ENCODE assay signal across 9 cellular contexts in the genomic region with DNA sequence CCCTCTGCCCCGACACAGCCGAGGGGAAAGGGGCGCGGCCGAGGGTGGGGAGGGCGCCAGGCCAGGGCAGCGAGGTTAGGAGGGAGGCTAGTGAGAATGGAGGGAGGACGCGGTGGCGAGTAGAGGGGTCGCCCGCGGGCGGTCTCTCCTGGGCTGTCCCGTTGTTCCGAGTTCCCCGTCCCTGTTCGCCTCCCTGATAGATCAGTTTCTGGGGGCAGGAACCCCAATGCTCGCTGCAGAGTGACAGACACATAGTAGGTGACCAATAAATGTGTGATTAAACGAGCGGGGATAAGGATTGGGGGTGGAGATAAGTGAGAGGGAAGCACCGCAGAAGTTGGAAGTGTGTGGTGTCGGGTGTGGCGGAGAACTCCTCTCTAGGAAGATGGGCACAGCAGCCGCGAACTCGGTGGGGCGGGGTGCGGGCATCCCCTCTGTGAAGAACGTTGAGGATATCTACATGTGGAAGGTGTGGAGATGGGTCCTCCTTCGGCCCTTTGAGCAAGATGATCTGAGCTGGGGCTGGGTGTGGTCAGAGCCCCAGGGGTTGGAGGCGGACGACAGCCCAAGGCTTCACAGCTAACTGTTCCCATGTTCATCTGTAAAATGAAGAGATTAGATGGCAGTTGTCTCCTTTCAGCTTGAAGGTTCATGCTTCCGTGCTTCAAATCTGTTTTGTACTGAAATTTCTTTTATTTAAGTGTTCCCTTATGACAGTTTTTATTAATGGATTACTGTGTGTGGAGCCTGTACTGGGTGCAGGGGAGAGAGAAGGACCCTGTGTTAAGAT. TPM values are rescaled to one million over a fixed set of nuclear protein-coding genes. Genes with fewer than 3 reads are reported as not detected.
DNase-seq lines count a peak whose midpoint lies in the region; ATAC-seq, FAIRE-seq and TF ChIP-seq lines count a peak whose summit lies in the region.
"Had no signal": no experiment of that assay in that cellular context is flagged by ENCODE, and none has a peak within 500 bp of the region (broad histone marks: within the 10 kb centered on the region; RNA-seq: fewer than 3 reads in every experiment).

No MANE protein-coding gene starts in this region.

- H3K9ac ChIP-seq in kidney (ENCODE audit: low read length in 2 of 2): peak overlapping the region; percentile 3 to 86

- intact Hi-C loops in kidney (cut with DNase I): no loop called here

- H3K36me3 ChIP-seq in kidney (ENCODE audit: control insufficient read depth in 1 of 2, insufficient read depth in 2 of 2, low read length in 2 of 2): no peaks in the 10 kb centered on the region

- FAIRE-seq in GM12892 (lab: Jason Lieb, UNC): peak; percentile 44
- no peak for FAIRE-seq in kidney (lab: Jason Lieb, UNC)

- peak; percentile 40; the same call in 1 of the 2 replicates for TF ChIP-seq POLR2A in GM12892 (IDR thresholded peaks at IDR 0.05; ENCODE audit: low read depth, low read length)

- no peaks in the 10 kb centered on the region for H3K9me3 ChIP-seq in kidney (ENCODE audit: control insufficient read depth in 1 of 2, low read length in 2 of 2)

- H3K4me3 ChIP-seq in AG09309 (ENCODE audit: control insufficient read depth, low read depth, low read length) (peak overlapping the region; percentile 88), LNCaP clone FGC (ENCODE audit: low read depth, low read length) (peak overlapping the region; percentile 62), astrocyte of the spinal cord (ENCODE audit: low read depth, low read length) (peak overlapping the region; percentile 83), kidney (ENCODE audit: low read length in 2 of 2) (peak overlapping the region; percentile 61 to 85)

- no peak for ATAC-seq in stimulated activated naive CD8-positive, alpha-beta T cell treated with anti-CD3 and anti-CD28 coated beads, Interleukin-15, Interleukin-2, amounts not matched to agents 100 U/mL and 50 U/mL, for 24 hours
- no peak for ATAC-seq in GM21786 (IDR thresholded peaks at IDR 0.05; ENCODE audit: unreplicated experiment)

- no peak for TF ChIP-seq CTCF in AG09309 (IDR thresholded peaks at IDR 0.05; ENCODE audit: control insufficient read depth, insufficient read depth, low read depth, low read length, missing control alignments)
- TF ChIP-seq CTCF in LNCaP clone FGC (IDR thresholded peaks at IDR 0.05; ENCODE audit: control insufficient read depth, extremely low read depth, insufficient read depth): no peak
- no peak for TF ChIP-seq CTCF in astrocyte of the spinal cord (IDR thresholded peaks at IDR 0.05; ENCODE audit: low read depth, low read length)
- TF ChIP-seq CTCF in kidney (IDR thresholded peaks at IDR 0.05; ENCODE audit: borderline replicate concordance, extremely low read depth, insufficient read depth): no peak

- H3K4me1 ChIP-seq in kidney (ENCODE audit: control insufficient read depth in 1 of 2, insufficient read depth in 1 of 2, low read depth in 1 of 2, low read length in 2 of 2): peaks cover 16 to 20% of the 10 kb centered on the region in 2 donors

- DNase-seq in AG09309 (ENCODE audit: low read depth) (no peak), GM12892 (ENCODE audit: insufficient read length) (no peak), LNCaP clone FGC (ENCODE audit: low read depth) (no peak), astrocyte of the spinal cord (ENCODE audit: low read depth, low spot score) (no peak), kidney (no peak), SKM-1 treated with dmso at 0.1 percent for 144 hours (lab: John Stamatoyannopoulos, UW; ENCODE audit: unreplicated experiment) (no peak)
- peak; percentile 46 for DNase-seq in stimulated activated naive CD8-positive, alpha-beta T cell treated with anti-CD3 and anti-CD28 coated beads, Interleukin-15, Interleukin-2, amounts not matched to agents 100 U/mL and 50 U/mL, for 24 hours

- in situ Hi-C loops in astrocyte of the spinal cord (cut with HindIII; ENCODE audit: low sequenced_read_pairs): no loop called here

- peak overlapping the region; percentile 74 for H3K27ac ChIP-seq in kidney (ENCODE audit: low read depth in 2 of 2, low read length in 2 of 2)

RNA-seq across cellular contexts. Expression of gene ZNF775, which starts 0.7 kb away (rescaled TPM):
- polyA plus RNA-seq in GM12892 (2012; ENCODE audit: missing spikeins): 4.2 TPM
- 3.7 TPM for total RNA-seq in kidney
- polyA plus RNA-seq in kidney (ENCODE audit: insufficient read depth, low read depth, low replicate concordance): 5.2 TPM

RNA-seq across cellular contexts. Expression of gene REPIN1, which starts 11.2 kb away (rescaled TPM):
- polyA plus RNA-seq in GM12892 (2012; ENCODE audit: missing spikeins): 46.6 TPM
- total RNA-seq in kidney: 95.8 TPM
- polyA plus RNA-seq in kidney (ENCODE audit: insufficient read depth, low read depth, low replicate concordance): 53.7 TPM

RNA-seq across cellular contexts. Expression of gene RARRES2, which starts 38.4 kb away (rescaled TPM):
- 0.98 TPM for polyA plus RNA-seq in GM12892 (2012; ENCODE audit: missing spikeins)
- 104 TPM for total RNA-seq in kidney
- polyA plus RNA-seq in kidney (ENCODE audit: insufficient read depth, low read depth, low replicate concordance): 475 TPM
- total RNA-seq: SK-MEL-5 had no signal

RNA-seq across cellular contexts. Expression of gene ACTR3C, which starts 56.4 kb away (rescaled TPM):
- polyA plus RNA-seq in GM12892 (2012; ENCODE audit: missing spikeins): 2.8 TPM
- total RNA-seq in kidney: 31.6 TPM
- 15.8 TPM for polyA plus RNA-seq in kidney (ENCODE audit: insufficient read depth, low read depth, low replicate concordance)
- total RNA-seq: SK-MEL-5 had no signal

RNA-seq across cellular contexts. Expression of gene LRRC61, which starts 56.6 kb away (rescaled TPM):
- 6.6 TPM for polyA plus RNA-seq in GM12892 (2012; ENCODE audit: missing spikeins)
- total RNA-seq in kidney: 17.1 TPM
- 23.2 TPM for polyA plus RNA-seq in kidney (ENCODE audit: insufficient read depth, low read depth, low replicate concordance)
- total RNA-seq: SK-MEL-5 had no signal
